ENCODE assay signal across 28 cellular contexts in the genomic region with DNA sequence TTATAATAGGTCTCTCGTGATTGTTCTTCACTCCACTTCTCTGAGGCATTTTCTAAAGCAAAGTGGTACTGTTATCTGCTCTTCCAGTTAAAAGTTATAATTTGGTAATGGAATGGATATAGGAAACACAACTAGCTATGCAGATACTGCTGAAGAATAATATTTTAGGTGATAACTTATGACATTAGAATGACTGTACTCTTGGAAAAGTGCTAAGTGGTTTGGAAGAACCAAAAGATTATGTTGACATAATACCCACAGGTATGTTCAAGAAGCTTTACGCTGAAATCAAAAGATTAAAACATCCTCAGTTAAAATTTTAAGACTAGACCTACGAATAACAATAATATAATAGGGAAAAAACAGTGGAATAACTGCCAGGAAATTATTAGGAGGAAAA. TPM values are rescaled to one million over a fixed set of nuclear protein-coding genes. Genes with fewer than 3 reads are reported as not detected.
A peak's percentile ranks its signal among the peaks of the same experiment; 100 is the strongest.
DNase-seq lines count a peak whose midpoint lies in the region; ATAC-seq and TF ChIP-seq lines count a peak whose summit lies in the region.
"Had no signal": no experiment of that assay in that cellular context is flagged by ENCODE, and none has a peak within 500 bp of the region (broad histone marks: within the 10 kb centered on the region; RNA-seq: fewer than 3 reads in every experiment).

No MANE protein-coding gene starts in this region.

- H3K9me3 ChIP-seq in IMR-90 (ENCODE audit: control insufficient read depth, insufficient read depth, low read length): no peaks in the 10 kb centered on the region
- H3K9me3 ChIP-seq: heart left ventricle, lower lobe of right lung, mucosa of descending colon, transverse colon had no signal

- no peaks in the 10 kb centered on the region for H3K79me1 ChIP-seq in IMR-90 (ENCODE audit: low read depth in 1 of 2, low read length in 2 of 2)

- no TSS peak for BruUV-seq in IMR-90 (replicated peaks; lab: Mats Ljungman, UMichigan)

- dilution Hi-C loops in IMR-90 (cut with HindIII; ENCODE audit: low sequenced_read_pairs, unreplicated experiment): no loop called here

- intact Hi-C loops in IMR-90 (cut with micrococcal nuclease): no loop called here

- peak; percentile 58 for DNase-seq in IMR-90
- peak; percentile 49 for DNase-seq in astrocyte of the hippocampus (ENCODE audit: low read depth, low spot score)
- DNase-seq in foreskin keratinocyte: peak; percentile 26 to 37
- no peak for DNase-seq in AG08396 (ENCODE audit: low spot score)
- no peak for DNase-seq in NOMO-1 treated with dmso at 0.1 percent for 144 hours (lab: John Stamatoyannopoulos, UW; ENCODE audit: unreplicated experiment)
- DNase-seq: activated CD4-positive, alpha-beta T cell treated with anti-CD3 and anti-CD28 coated beads, Interleukin-2, amount 50 U/mL, for 1 hour; activated CD8-positive, alpha-beta memory T cell treated with anti-CD3 and anti-CD28 coated beads, Interleukin-2, amount 10 ng/mL, durations not matched to agents 7 days and 5 days; activated naive CD4-positive, alpha-beta T cell; activated T-cell treated with anti-CD3 and anti-CD28 coated beads, Interleukin-2, amount 50 U/mL, for 4 hours; AML-193; CD4-positive, alpha-beta T cell; DMS79 treated with DMSO at 0.1 percent for 48 hours; effector CD8-positive, alpha-beta T cell; foreskin melanocyte; GDM1; heart left ventricle; kidney glomerular epithelial cell; lower lobe of right lung; mucosa of descending colon; NCI-H82; T-helper 9 cell; transverse colon had no signal

- H3K9me1 ChIP-seq in IMR-90 (ENCODE audit: insufficient read depth, low read length): no peaks in the 10 kb centered on the region

- no peak overlapping the region for H2BK15ac ChIP-seq in IMR-90 (ENCODE audit: low read depth, low read length)

- no peak for TF ChIP-seq POLR2A in IMR-90 (IDR thresholded peaks at IDR 0.05; ENCODE audit: low read depth, low read length)

- no peak overlapping the region for H2BK120ac ChIP-seq in IMR-90 (ENCODE audit: low read depth, low read length)

- H3K36me3 ChIP-seq in IMR-90 (ENCODE audit: control insufficient read depth, insufficient read depth, low read length): peaks cover 4% of the 10 kb centered on the region; the same call in 1 of the 2 replicates

- H3K9ac ChIP-seq in IMR-90 (ENCODE audit: low read depth, low read length): no peak overlapping the region

- no peak overlapping the region for H3K18ac ChIP-seq in IMR-90 (ENCODE audit: low read depth, low read length)

- no peak overlapping the region for H3K4me2 ChIP-seq in IMR-90 (ENCODE audit: low read depth, low read length)

- no peak overlapping the region for H4K91ac ChIP-seq in IMR-90 (ENCODE audit: insufficient read depth, low read depth, low read length)

- H4K5ac ChIP-seq in IMR-90 (ENCODE audit: low read depth, low read length): no peak overlapping the region

- H2BK20ac ChIP-seq in IMR-90 (ENCODE audit: low read depth, low read length): no peak overlapping the region

- no peak overlapping the region for H3K4ac ChIP-seq in IMR-90 (ENCODE audit: low read depth, low read length)

- no peak for TF ChIP-seq RAD21 in IMR-90 (IDR thresholded peaks at IDR 0.05; ENCODE audit: low read length)

- H2AFZ ChIP-seq in IMR-90 (replicated peaks; ENCODE audit: low read length, poor library complexity): no peak overlapping the region

- POLR2A ChIA-PET in IMR-90 (lab: Charles Lee; ENCODE audit: unreplicated experiment): no interaction called here

- H4K20me1 ChIP-seq in IMR-90 (ENCODE audit: insufficient read depth, low read length): no peaks in the 10 kb centered on the region

- H3K4me3 ChIP-seq in IMR-90 (ENCODE audit: insufficient read depth, low read depth, low read length): no peak overlapping the region
- H3K4me3 ChIP-seq: cardiac muscle cell, coronary artery, heart left ventricle, lower lobe of right lung, mucosa of descending colon, transverse colon had no signal

- H4K8ac ChIP-seq in IMR-90 (ENCODE audit: low read depth in 2 of 2, low read length in 2 of 2): no peak overlapping the region

- H2AK9ac ChIP-seq in IMR-90 (replicated peaks; ENCODE audit: low read depth, low read length, poor library complexity): no peak overlapping the region

- H2AK5ac ChIP-seq in IMR-90 (ENCODE audit: low read depth, low read length): no peak overlapping the region

- H3K27me3 ChIP-seq in IMR-90 (ENCODE audit: control insufficient read depth, insufficient read depth, low read length) (no peaks in the 10 kb centered on the region), foreskin keratinocyte (no peaks in the 10 kb centered on the region)
- H3K27me3 ChIP-seq: cardiac muscle cell, heart left ventricle, transverse colon had no signal

- H3K27ac ChIP-seq in IMR-90 (ENCODE audit: insufficient read depth, low read length) (no peak overlapping the region), foreskin keratinocyte (no peak overlapping the region)
- H3K27ac ChIP-seq: cardiac muscle cell, coronary artery, heart left ventricle, lower lobe of right lung, transverse colon, VCaP had no signal

- no peak overlapping the region for H3K56ac ChIP-seq in IMR-90 (ENCODE audit: extremely low read depth, insufficient read depth, low read length)

- no peak for TF ChIP-seq CTCF in IMR-90 (conservative IDR thresholded peaks at IDR 0.05; ENCODE audit: low read depth, low read length)
- no peak for TF ChIP-seq CTCF in foreskin keratinocyte (conservative IDR thresholded peaks at IDR 0.05)

- WGBS in IMR-90 (ENCODE audit: extremely low coverage in 2 of 2, insufficient read length in 1 of 2), 2 experiments: no CpG with 5 or more reads among the region's 3 CpGs

- H2BK5ac ChIP-seq in IMR-90 (ENCODE audit: low read depth, low read length, poor library complexity, severe bottlenecking): no peak overlapping the region

- CTCF ChIA-PET in IMR-90 (lab: Yijun Ruan, JAX): no interaction called here

- ATAC-seq in IMR-90 (ENCODE audit: low read depth) (no peak), foreskin keratinocyte (peak; percentile 54), HG02852 (IDR thresholded peaks at IDR 0.05; ENCODE audit: unreplicated experiment) (no peak), GM18858 (IDR thresholded peaks at IDR 0.05; ENCODE audit: unreplicated experiment) (no peak)
- ATAC-seq: activated CD8-positive, alpha-beta memory T cell treated with anti-CD3 and anti-CD28 coated beads, Interleukin-2, amount 10 ng/mL, durations not matched to agents 7 days and 5 days; activated T-cell treated with anti-CD3 and anti-CD28 coated beads, Interleukin-2, amount 50 U/mL, for 4 hours; heart left ventricle; lower lobe of right lung; mucosa of descending colon; stimulated activated effector memory CD8-positive, alpha-beta T cell treated with anti-CD3 and anti-CD28 coated beads, Interleukin-12 subunit alpha, Interleukin-12 subunit beta, amount 100 ng/mL, for 72 hours had no signal

- no peak overlapping the region for H3K14ac ChIP-seq in IMR-90 (replicated peaks; ENCODE audit: low read depth, low read length)

- no peak overlapping the region for H3K23ac ChIP-seq in IMR-90 (ENCODE audit: low read depth, low read length)

- in situ Hi-C loops in IMR-90 (cut with MboI; ENCODE audit: low sequenced_read_pairs): no loop called here

- H3K4me1 ChIP-seq in IMR-90 (ENCODE audit: control insufficient read depth, insufficient read depth, low read length) (no peaks in the 10 kb centered on the region), foreskin keratinocyte (peaks cover 7% of the 10 kb centered on the region)
- H3K4me1 ChIP-seq: heart left ventricle, lower lobe of right lung, transverse colon had no signal

TF ChIP-seq in IMR-90, 13 proteins besides CTCF, POLR2A, EP300 and RAD21:
- no peak for TF ChIP-seq FOS (IDR thresholded peaks at IDR 0.05; ENCODE audit: low read depth, low read length)
- TF ChIP-seq, protein P1, sequence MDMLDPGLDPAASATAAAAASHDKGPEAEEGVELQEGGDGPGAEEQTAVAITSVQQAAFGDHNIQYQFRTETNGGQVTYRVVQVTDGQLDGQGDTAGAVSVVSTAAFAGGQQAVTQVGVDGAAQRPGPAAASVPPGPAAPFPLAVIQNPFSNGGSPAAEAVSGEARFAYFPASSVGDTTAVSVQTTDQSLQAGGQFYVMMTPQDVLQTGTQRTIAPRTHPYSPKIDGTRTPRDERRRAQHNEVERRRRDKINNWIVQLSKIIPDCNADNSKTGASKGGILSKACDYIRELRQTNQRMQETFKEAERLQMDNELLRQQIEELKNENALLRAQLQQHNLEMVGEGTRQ (IDR thresholded peaks at IDR 0.05; ENCODE audit: low read depth, low read length): no peak
- TF ChIP-seq SMC3 (IDR thresholded peaks at IDR 0.05; ENCODE audit: low read depth, low read length): no peak
- TF ChIP-seq MAFK (IDR thresholded peaks at IDR 0.05; ENCODE audit: low read depth, low read length): no peak
- TF ChIP-seq, protein P2, sequence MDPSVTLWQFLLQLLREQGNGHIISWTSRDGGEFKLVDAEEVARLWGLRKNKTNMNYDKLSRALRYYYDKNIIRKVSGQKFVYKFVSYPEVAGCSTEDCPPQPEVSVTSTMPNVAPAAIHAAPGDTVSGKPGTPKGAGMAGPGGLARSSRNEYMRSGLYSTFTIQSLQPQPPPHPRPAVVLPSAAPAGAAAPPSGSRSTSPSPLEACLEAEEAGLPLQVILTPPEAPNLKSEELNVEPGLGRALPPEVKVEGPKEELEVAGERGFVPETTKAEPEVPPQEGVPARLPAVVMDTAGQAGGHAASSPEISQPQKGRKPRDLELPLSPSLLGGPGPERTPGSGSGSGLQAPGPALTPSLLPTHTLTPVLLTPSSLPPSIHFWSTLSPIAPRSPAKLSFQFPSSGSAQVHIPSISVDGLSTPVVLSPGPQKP (IDR thresholded peaks at IDR 0.05; ENCODE audit: borderline replicate concordance, low read depth, low read length): no peak
- no peak for TF ChIP-seq RCOR1 (IDR thresholded peaks at IDR 0.05; ENCODE audit: insufficient replicate concordance, low read length)
- TF ChIP-seq MXI1 (IDR thresholded peaks at IDR 0.05; ENCODE audit: borderline replicate concordance, low read depth, low read length): no peak
- no peak for TF ChIP-seq CEBPB (IDR thresholded peaks at IDR 0.05; ENCODE audit: low read depth, low read length)
- no peak for TF ChIP-seq MAZ (IDR thresholded peaks at IDR 0.05; ENCODE audit: borderline replicate concordance, low read depth, low read length)

RNA-seq across cellular contexts. Expression of a gene that starts 27.4 kb away (rescaled TPM):
- total RNA-seq in IMR-90 (2012; rRNA removed) (82.8 and 87.1 TPM in 2 replicates), foreskin keratinocyte (43.6 and 46.5 TPM in 2 replicates)
- polyA plus RNA-seq in IMR-90 (2012; rRNA removed) (52.7 and 54.8 TPM in 2 replicates), foreskin keratinocyte (52.4 and 57.3 TPM in 2 replicates)
- 16.0 and 23.8 TPM in 2 replicates for polyA plus RNA-seq in IMR-90 (2012; cell fraction: cytosol; rRNA removed)
- 5.5 and 36.4 TPM in 2 replicates for polyA plus RNA-seq in IMR-90 (2012; cell fraction: nucleus; rRNA removed; ENCODE audit: low replicate concordance)

Comparison
In these comparisons a context has a peak if more than half of its experiments do, and no peak if none do; other contexts are left out.
1. DNase-seq: peak in IMR-90 (single experiment), astrocyte of the hippocampus (single experiment) and foreskin keratinocyte (2 of 2); none in AG08396 (single experiment) and NOMO-1 treated with dmso at 0.1 percent for 144 hours (single experiment).